In the genomic region with DNA sequence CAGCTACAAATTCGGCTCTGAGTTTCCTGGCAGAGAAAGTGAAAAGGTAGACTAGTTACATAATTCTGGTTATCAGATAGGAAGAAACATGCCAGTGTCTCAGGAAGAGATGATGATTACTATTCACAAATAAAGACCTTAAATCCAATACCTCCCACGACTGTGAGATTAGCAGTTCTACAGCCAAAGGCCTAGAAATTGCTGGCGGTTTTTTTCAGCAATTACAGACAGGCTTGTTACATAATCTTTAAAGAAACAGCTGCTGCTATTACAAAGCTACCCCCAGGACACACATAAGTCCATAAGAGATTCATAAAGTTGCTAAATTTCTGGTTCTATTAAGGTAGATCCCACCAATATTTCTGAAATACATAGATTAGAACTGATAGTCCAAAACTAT, we compare ENCODE assay signal across 20 cellular contexts. TPM values are rescaled to one million over a fixed set of nuclear protein-coding genes. Genes with fewer than 3 reads are reported as not detected.
DNase-seq lines count a peak whose midpoint lies in the region; ATAC-seq and TF ChIP-seq lines count a peak whose summit lies in the region.
"Had no signal": no experiment of that assay in that cellular context is flagged by ENCODE, and none has a peak within 500 bp of the region (broad histone marks: within the 10 kb centered on the region; RNA-seq: fewer than 3 reads in every experiment).

No MANE protein-coding gene starts in this region.

- H3K4me1 ChIP-seq in esophagus muscularis mucosa: peaks cover 0 to 12% (median 7%) of the 10 kb centered on the region in 4 donors
- peaks cover 0 to 6% of the 10 kb centered on the region in 2 donors for H3K4me1 ChIP-seq in left lung

- WGBS in esophagus muscularis mucosa: 70% methylated on average over 3 of the region's 3 CpGs

- ATAC-seq in left lung (no peak), HG02610 (IDR thresholded peaks at IDR 0.05; ENCODE audit: unreplicated experiment) (no peak)
- ATAC-seq in activated CD4-positive, alpha-beta T cell treated with anti-CD3 and anti-CD28 coated beads for 36 hours: no peak
- ATAC-seq: activated naive CD4-positive, alpha-beta T cell treated with anti-CD3 and anti-CD28 coated beads, Interleukin-2, amount 50 U/mL, for 72 hours; SK-N-SH treated with all-trans-retinoic acid at 6 μM for 48 hours had no signal

- CTCF ChIA-PET in activated CD4-positive, alpha-beta T cell treated with anti-CD3 and anti-CD28 coated beads for 36 hours (lab: Charles Lee): interaction anchor here (1.0 kb wide), 1 partner anchor 71 kb away, joined by 3 read pairs; no protein-coding TSS in a partner anchor
- CTCF ChIA-PET in RWPE1 (lab: Yijun Ruan, JAX): interaction anchor here (0.6 kb wide), 1 partner anchor 103 kb away, joined by 5 read pairs; no protein-coding TSS in a partner anchor

- TF ChIP-seq EP300 in esophagus muscularis mucosa (IDR thresholded peaks at IDR 0.05): no peak

- H3K4me3 Mint-ChIP-seq in activated CD4-positive, alpha-beta T cell treated with anti-CD3 and anti-CD28 coated beads for 36 hours: no peak overlapping the region
- H3K4me3 Mint-ChIP-seq: activated CD4-positive, alpha-beta memory T cell treated with anti-CD3 and anti-CD28 coated beads for 36 hours; activated T-cell treated with anti-CD3 and anti-CD28 coated beads, Interleukin-2, amount 50 U/mL, for 24 hours; B cell; nephron had no signal

- no peak for TF ChIP-seq POLR2A in esophagus muscularis mucosa (IDR thresholded peaks at IDR 0.05; ENCODE audit: low read depth)

- H3K9me3 Mint-ChIP-seq in activated CD4-positive, alpha-beta T cell treated with anti-CD3 and anti-CD28 coated beads for 36 hours (ENCODE audit: low read depth): no peaks in the 10 kb centered on the region
- H3K9me3 Mint-ChIP-seq: activated CD4-positive, alpha-beta memory T cell treated with anti-CD3 and anti-CD28 coated beads for 36 hours; activated naive CD4-positive, alpha-beta T cell treated with anti-CD3 and anti-CD28 coated beads, Interleukin-2, amount 50 U/mL, for 72 hours; activated T-cell treated with anti-CD3 and anti-CD28 coated beads, Interleukin-2, amount 50 U/mL, for 24 hours; nephron had no signal

- H3K9me3 ChIP-seq in esophagus muscularis mucosa: no peaks in the 10 kb centered on the region
- H3K9me3 ChIP-seq in left lung: no peaks in the 10 kb centered on the region
- H3K9me3 ChIP-seq: thoracic aorta had no signal

- TF ChIP-seq CTCF in esophagus muscularis mucosa (IDR thresholded peaks at IDR 0.05) (no peak), left lung (IDR thresholded peaks at IDR 0.05) (no peak), RWPE1 (conservative IDR thresholded peaks at IDR 0.05; ENCODE audit: low read depth) (no peak)

- DNase-seq in NOMO-1 treated with dmso at 0.1 percent for 144 hours (lab: John Stamatoyannopoulos, UW; ENCODE audit: unreplicated experiment) (peak; percentile 33), esophagus muscularis mucosa (ENCODE audit: extremely low spot score) (no peak), left lung (no peak), substantia nigra (lab: John Stamatoyannopoulos, UW) (no peak), glomerular visceral epithelial cell (ENCODE audit: extremely low spot score) (no peak), RWPE1 (ENCODE audit: low spot score) (no peak)
- no peak for DNase-seq in activated CD4-positive, alpha-beta T cell treated with anti-CD3 and anti-CD28 coated beads for 36 hours
- DNase-seq: activated CD4-positive, alpha-beta memory T cell treated with anti-CD3 and anti-CD28 coated beads for 36 hours; activated T-cell treated with anti-CD3 and anti-CD28 coated beads, Interleukin-2, amount 50 U/mL, for 24 hours; brain microvascular endothelial cell; GDM1; OCI-M1 had no signal

- no peaks in the 10 kb centered on the region for H3K27me3 ChIP-seq in esophagus muscularis mucosa
- H3K27me3 ChIP-seq in left lung: no peaks in the 10 kb centered on the region
- H3K27me3 ChIP-seq: brain microvascular endothelial cell had no signal

- H3K36me3 ChIP-seq in esophagus muscularis mucosa (peaks cover 10 to 61% (median 34%) of the 10 kb centered on the region in 4 donors), left lung (peaks cover 0 to 48% of the 10 kb centered on the region in 2 donors)
- H3K36me3 ChIP-seq: brain microvascular endothelial cell had no signal

- no peak overlapping the region for H3K4me3 ChIP-seq in esophagus muscularis mucosa
- H3K4me3 ChIP-seq in left lung: no peak overlapping the region
- H3K4me3 ChIP-seq: lung, thoracic aorta had no signal

- no peak overlapping the region for H3K27ac Mint-ChIP-seq in activated CD4-positive, alpha-beta T cell treated with anti-CD3 and anti-CD28 coated beads for 36 hours
- H3K27ac Mint-ChIP-seq: activated CD4-positive, alpha-beta memory T cell treated with anti-CD3 and anti-CD28 coated beads for 36 hours; activated naive CD4-positive, alpha-beta T cell treated with anti-CD3 and anti-CD28 coated beads, Interleukin-2, amount 50 U/mL, for 72 hours; activated T-cell treated with anti-CD3 and anti-CD28 coated beads, Interleukin-2, amount 50 U/mL, for 24 hours; B cell; nephron had no signal

- H3K4me1 Mint-ChIP-seq in activated CD4-positive, alpha-beta T cell treated with anti-CD3 and anti-CD28 coated beads for 36 hours: no peaks in the 10 kb centered on the region
- H3K4me1 Mint-ChIP-seq: B cell had no signal

- POLR2A ChIA-PET in activated CD4-positive, alpha-beta T cell treated with anti-CD3 and anti-CD28 coated beads for 36 hours (lab: Charles Lee): no interaction called here
- POLR2A ChIA-PET in RWPE1 (lab: Yijun Ruan, JAX; ENCODE audit: low non-redundant PET): no interaction called here

- no peaks in the 10 kb centered on the region for H3K27me3 Mint-ChIP-seq in activated CD4-positive, alpha-beta T cell treated with anti-CD3 and anti-CD28 coated beads for 36 hours
- H3K27me3 Mint-ChIP-seq: activated CD4-positive, alpha-beta memory T cell treated with anti-CD3 and anti-CD28 coated beads for 36 hours; activated T-cell treated with anti-CD3 and anti-CD28 coated beads, Interleukin-2, amount 50 U/mL, for 24 hours; B cell had no signal

- peaks cover 30% of the 10 kb centered on the region for H3K36me3 Mint-ChIP-seq in activated CD4-positive, alpha-beta T cell treated with anti-CD3 and anti-CD28 coated beads for 36 hours (ENCODE audit: low read depth)
- H3K36me3 Mint-ChIP-seq: activated naive CD4-positive, alpha-beta T cell treated with anti-CD3 and anti-CD28 coated beads, Interleukin-2, amount 50 U/mL, for 72 hours had no signal

- intact Hi-C loops in esophagus muscularis mucosa (cut with DNase I): no loop called here
- intact Hi-C loops in left lung (cut with DNase I): no loop called here
- intact Hi-C loops in activated CD4-positive, alpha-beta T cell treated with anti-CD3 and anti-CD28 coated beads for 36 hours (cut with DNase I, micrococcal nuclease): no loop called here

- H3K27ac ChIP-seq in esophagus muscularis mucosa (replicated peaks in 1 of 4) (peak overlapping the region; percentile 34 to 65 (median 50)), left lung (peak overlapping the region; percentile 9 to 40), substantia nigra (ENCODE audit: low read depth, low read length, poor library complexity, severe bottlenecking) (peak overlapping the region; percentile 93), RWPE1 (no peak overlapping the region)
- H3K27ac ChIP-seq: brain microvascular endothelial cell, KMS-11, thoracic aorta had no signal

RNA-seq across cellular contexts. Expression of gene PIGU, which starts 40.2 kb away (rescaled TPM):
- 10 to 100 TPM in 1 of 4 donors, 1 to 10 TPM in 3; 9.1 to 10.8 (median 9.5) TPM for total RNA-seq in esophagus muscularis mucosa
- 10 to 100 TPM; 17.0 to 18.9 TPM for total RNA-seq in left lung
- 10 to 100 TPM; 21.1 to 28.2 TPM for total RNA-seq in activated CD4-positive, alpha-beta T cell treated with anti-CD3 and anti-CD28 coated beads for 36 hours
